1 cellular context compared by ENCODE assay signal in the genomic region with DNA sequence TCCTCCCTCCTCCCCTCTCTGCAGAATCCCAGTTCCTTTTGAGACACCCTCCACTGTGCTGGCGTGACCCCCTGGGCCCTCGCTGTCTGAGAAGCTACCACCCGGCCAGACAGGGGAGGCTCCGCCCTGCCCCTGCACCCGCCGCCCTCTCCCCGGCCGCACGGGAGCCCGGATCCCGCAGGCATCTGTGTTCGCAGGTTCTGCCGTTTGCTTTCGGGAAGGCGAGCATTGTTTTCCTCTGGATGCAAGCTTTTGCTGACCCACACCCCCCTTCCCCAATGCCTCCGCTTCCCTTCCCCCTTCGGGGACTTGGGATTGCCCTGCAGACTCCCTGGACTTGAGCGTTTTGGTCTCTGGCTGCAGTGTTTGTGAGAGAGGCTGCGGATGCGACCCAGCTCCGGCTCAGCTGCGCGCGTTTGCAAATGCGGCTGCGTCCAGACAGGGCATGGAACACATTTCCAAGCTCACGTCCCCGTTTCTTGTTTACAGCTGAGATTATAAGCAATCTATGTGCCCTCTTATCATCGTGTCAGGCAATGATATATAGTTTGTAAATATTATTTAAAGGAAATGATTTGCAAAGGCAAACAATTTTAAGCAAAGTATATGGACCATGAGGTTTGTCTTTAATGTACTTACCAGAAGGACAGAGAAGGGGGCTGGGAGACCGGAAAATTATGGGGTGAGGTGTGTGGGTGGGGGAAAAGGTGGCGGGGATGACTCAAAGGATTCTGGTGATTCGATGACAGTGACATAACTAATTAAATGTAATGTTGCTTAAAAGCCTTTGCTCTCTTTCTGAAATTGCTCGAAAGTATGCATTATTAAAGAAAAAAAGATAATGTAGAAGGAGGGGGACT.
TF ChIP-seq lines count a peak whose summit lies in the region.

No MANE protein-coding gene starts in this region.

TF ChIP-seq in GM12878, 131 proteins besides CTCF, POLR2A, EP300 and RAD21 (continued from another document):
- TF ChIP-seq, protein P1, sequence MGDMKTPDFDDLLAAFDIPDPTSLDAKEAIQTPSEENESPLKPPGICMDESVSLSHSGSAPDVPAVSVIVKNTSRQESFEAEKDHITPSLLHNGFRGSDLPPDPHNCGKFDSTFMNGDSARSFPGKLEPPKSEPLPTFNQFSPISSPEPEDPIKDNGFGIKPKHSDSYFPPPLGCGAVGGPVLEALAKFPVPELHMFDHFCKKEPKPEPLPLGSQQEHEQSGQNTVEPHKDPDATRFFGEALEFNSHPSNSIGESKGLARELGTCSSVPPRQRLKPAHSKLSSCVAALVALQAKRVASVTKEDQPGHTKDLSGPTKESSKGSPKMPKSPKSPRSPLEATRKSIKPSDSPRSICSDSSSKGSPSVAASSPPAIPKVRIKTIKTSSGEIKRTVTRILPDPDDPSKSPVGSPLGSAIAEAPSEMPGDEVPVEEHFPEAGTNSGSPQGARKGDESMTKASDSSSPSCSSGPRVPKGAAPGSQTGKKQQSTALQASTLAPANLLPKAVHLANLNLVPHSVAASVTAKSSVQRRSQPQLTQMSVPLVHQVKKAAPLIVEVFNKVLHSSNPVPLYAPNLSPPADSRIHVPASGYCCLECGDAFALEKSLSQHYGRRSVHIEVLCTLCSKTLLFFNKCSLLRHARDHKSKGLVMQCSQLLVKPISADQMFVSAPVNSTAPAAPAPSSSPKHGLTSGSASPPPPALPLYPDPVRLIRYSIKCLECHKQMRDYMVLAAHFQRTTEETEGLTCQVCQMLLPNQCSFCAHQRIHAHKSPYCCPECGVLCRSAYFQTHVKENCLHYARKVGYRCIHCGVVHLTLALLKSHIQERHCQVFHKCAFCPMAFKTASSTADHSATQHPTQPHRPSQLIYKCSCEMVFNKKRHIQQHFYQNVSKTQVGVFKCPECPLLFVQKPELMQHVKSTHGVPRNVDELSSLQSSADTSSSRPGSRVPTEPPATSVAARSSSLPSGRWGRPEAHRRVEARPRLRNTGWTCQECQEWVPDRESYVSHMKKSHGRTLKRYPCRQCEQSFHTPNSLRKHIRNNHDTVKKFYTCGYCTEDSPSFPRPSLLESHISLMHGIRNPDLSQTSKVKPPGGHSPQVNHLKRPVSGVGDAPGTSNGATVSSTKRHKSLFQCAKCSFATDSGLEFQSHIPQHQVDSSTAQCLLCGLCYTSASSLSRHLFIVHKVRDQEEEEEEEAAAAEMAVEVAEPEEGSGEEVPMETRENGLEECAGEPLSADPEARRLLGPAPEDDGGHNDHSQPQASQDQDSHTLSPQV (IDR thresholded peaks at IDR 0.05): no peak
